Comparison of ENCODE assay signal across 1 cellular context in the genomic region with DNA sequence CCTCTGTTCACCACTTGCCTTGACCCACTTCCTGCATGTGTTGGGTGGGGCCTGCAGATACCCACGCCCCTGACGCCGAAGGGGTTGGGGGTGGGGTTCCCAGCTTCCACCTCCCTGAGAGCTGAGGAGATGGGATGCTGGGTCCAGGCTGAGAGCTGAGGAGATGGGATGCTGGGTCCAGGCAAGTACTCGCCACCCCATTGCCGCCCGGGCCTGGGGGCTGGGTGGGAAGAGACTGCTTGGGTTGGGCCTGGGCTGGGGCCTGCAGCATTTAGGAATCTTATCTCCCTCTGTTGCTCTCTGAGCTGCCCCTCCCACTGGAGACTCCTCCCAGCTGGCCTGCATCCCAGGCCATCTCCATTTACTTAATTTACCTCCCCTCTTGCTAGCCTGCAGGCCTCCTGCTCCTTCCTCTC.
TF ChIP-seq lines count a peak whose summit lies in the region.

No MANE protein-coding gene starts in this region.

TF ChIP-seq in H1, 55 proteins besides CTCF, POLR2A, EP300 and RAD21:
- TF ChIP-seq, protein P1, sequence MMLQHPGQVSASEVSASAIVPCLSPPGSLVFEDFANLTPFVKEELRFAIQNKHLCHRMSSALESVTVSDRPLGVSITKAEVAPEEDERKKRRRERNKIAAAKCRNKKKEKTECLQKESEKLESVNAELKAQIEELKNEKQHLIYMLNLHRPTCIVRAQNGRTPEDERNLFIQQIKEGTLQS (IDR thresholded peaks at IDR 0.05; ENCODE audit: insufficient read depth, low read depth, low read length): no peak
- no peak for TF ChIP-seq SP1 (IDR thresholded peaks at IDR 0.05; ENCODE audit: low read depth, low read length)
- no peak for TF ChIP-seq HDAC2 (IDR thresholded peaks at IDR 0.05; ENCODE audit: borderline replicate concordance in 1 of 2, low read depth in 2 of 2, low read length in 2 of 2)
- no peak for TF ChIP-seq JUN (IDR thresholded peaks at IDR 0.05; ENCODE audit: low read depth, low read length)
- no peak for TF ChIP-seq CBX8 (IDR thresholded peaks at IDR 0.05; ENCODE audit: borderline replicate concordance, low read depth, low read length)
- TF ChIP-seq GTF2F1 (IDR thresholded peaks at IDR 0.05; ENCODE audit: borderline replicate concordance, low read depth, low read length): no peak
- no peak for TF ChIP-seq SIX5 (IDR thresholded peaks at IDR 0.05; ENCODE audit: low read depth, low read length)
- no peak for TF ChIP-seq EGR1 (IDR thresholded peaks at IDR 0.05; ENCODE audit: borderline replicate concordance, low read depth, low read length)
- TF ChIP-seq GABPA (IDR thresholded peaks at IDR 0.05; ENCODE audit: borderline replicate concordance, insufficient read depth, low read length): no peak
